ENCODE assay signal across 1 cellular context in genomic region chr6:151451950-151452749, GRCh38.
TF ChIP-seq lines count a peak whose summit lies in the region.

A gene with protein sequence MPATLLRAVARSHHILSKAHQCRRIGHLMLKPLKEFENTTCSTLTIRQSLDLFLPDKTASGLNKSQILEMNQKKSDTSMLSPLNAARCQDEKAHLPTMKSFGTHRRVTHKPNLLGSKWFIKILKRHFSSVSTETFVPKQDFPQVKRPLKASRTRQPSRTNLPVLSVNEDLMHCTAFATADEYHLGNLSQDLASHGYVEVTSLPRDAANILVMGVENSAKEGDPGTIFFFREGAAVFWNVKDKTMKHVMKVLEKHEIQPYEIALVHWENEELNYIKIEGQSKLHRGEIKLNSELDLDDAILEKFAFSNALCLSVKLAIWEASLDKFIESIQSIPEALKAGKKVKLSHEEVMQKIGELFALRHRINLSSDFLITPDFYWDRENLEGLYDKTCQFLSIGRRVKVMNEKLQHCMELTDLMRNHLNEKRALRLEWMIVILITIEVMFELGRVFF (minus strand): TSS chr6:151452126. CDS start chr6:151445811, 6,315 bp downstream.

TF ChIP-seq in liver, 16 proteins besides CTCF, POLR2A, EP300 and RAD21 (continued from another document):
- TF ChIP-seq, protein P1, sequence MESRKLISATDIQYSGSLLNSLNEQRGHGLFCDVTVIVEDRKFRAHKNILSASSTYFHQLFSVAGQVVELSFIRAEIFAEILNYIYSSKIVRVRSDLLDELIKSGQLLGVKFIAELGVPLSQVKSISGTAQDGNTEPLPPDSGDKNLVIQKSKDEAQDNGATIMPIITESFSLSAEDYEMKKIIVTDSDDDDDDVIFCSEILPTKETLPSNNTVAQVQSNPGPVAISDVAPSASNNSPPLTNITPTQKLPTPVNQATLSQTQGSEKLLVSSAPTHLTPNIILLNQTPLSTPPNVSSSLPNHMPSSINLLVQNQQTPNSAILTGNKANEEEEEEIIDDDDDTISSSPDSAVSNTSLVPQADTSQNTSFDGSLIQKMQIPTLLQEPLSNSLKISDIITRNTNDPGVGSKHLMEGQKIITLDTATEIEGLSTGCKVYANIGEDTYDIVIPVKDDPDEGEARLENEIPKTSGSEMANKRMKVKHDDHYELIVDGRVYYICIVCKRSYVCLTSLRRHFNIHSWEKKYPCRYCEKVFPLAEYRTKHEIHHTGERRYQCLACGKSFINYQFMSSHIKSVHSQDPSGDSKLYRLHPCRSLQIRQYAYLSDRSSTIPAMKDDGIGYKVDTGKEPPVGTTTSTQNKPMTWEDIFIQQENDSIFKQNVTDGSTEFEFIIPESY (IDR thresholded peaks at IDR 0.05): peak; percentile 96
- peak; percentile 90 to 95 for TF ChIP-seq EGR1 (IDR thresholded peaks at IDR 0.05; ENCODE audit: low read depth in 2 of 2)
- TF ChIP-seq FOXA2 (IDR thresholded peaks at IDR 0.05): peak; percentile 35
- peak; percentile 2 for TF ChIP-seq HNF4G (IDR thresholded peaks at IDR 0.05)
